ENCODE assay signal across 20 cellular contexts in genomic region chr15:100022426-100022825, GRCh38.
"Had no signal": no experiment of that assay in that cellular context is flagged by ENCODE, and none has a peak within 500 bp of the region (broad histone marks: within the 10 kb centered on the region; RNA-seq: fewer than 3 reads in every experiment).

No MANE protein-coding gene starts in this region.

- H2AFZ ChIP-seq: parathyroid adenoma had no signal

- DNase-seq: cortex of kidney; dorsolateral prefrontal cortex; effector CD8-positive, alpha-beta T cell; esophagus squamous epithelium; foreskin keratinocyte; left lung; lower lobe of right lung; midbrain; occipital lobe; right lobe of liver; stimulated activated CD4-positive, alpha-beta T cell treated with anti-CD3 and anti-CD28 coated beads, Interleukin-4, amount 100 ng/mL, for 1 hour; stimulated activated CD8-positive, alpha-beta memory T cell treated with anti-CD3 and anti-CD28 coated beads, Interleukin-4, amount 100 ng/mL, for 48 hours; stimulated activated naive CD8-positive, alpha-beta T cell treated with anti-CD3 and anti-CD28 coated beads, Interleukin-15, Interleukin-2, amounts not matched to agents 100 U/mL and 50 U/mL, for 24 hours; upper lobe of right lung had no signal

- H3K9me3 ChIP-seq: prostate gland, upper lobe of right lung had no signal

- H3K79me2 ChIP-seq: parathyroid adenoma had no signal

- H3K27me3 ChIP-seq: dorsolateral prefrontal cortex, esophagus squamous epithelium, foreskin keratinocyte, left lung, right lobe of liver, tibial nerve, upper lobe of right lung had no signal

- H3K27ac ChIP-seq: dorsolateral prefrontal cortex, epithelial cell of prostate, foreskin keratinocyte, left lung, lower lobe of right lung, parathyroid adenoma, prostate gland, right lobe of liver, tibial nerve, upper lobe of right lung had no signal

- H3K4me1 ChIP-seq: foreskin keratinocyte, left lung, lower lobe of right lung, parathyroid adenoma, prostate gland, right lobe of liver, tibial nerve, upper lobe of right lung had no signal

- H3K4me3 ChIP-seq: left lung, lower lobe of right lung, prostate gland, right lobe of liver, tibial nerve, upper lobe of right lung had no signal

- ATAC-seq: foreskin keratinocyte; left lung; lower lobe of right lung; natural killer cell treated with Interleukin-12 subunit alpha and Interleukin-12 subunit beta and Interleukin-15 and Interleukin-18, amount 100 ng/mL, for 72 hours; stimulated activated effector memory CD8-positive, alpha-beta T cell treated with anti-CD3 and anti-CD28 coated beads, Interleukin-12 subunit alpha, Interleukin-12 subunit beta, amount 100 ng/mL, for 72 hours; stimulated activated naive CD8-positive, alpha-beta T cell treated with anti-CD3 and anti-CD28 coated beads, Interleukin-15, Interleukin-2, amounts not matched to agents 100 U/mL and 50 U/mL, for 24 hours had no signal

- H3K36me3 ChIP-seq: esophagus squamous epithelium, left lung, lower lobe of right lung, prostate gland, right lobe of liver, tibial nerve, upper lobe of right lung had no signal
